Comparison of ENCODE assay signal across 8 cellular contexts in genomic region chr11:21625982-21626381, GRCh38.
DNase-seq lines count a peak whose midpoint lies in the region; ATAC-seq and TF ChIP-seq lines count a peak whose summit lies in the region.

No MANE protein-coding gene starts in this region.

- H3K27ac ChIP-seq in heart left ventricle = no peak overlapping the region

- no peaks in the 10 kb centered on the region for H3K36me3 ChIP-seq in heart left ventricle

- intact Hi-C loops in heart left ventricle (cut with DNase I) = no loop called here

- H3K9me3 ChIP-seq in heart left ventricle = no peaks in the 10 kb centered on the region

- DNase-seq in AML-193 (lab: John Stamatoyannopoulos, UW) (peak; percentile 86 to 90), NOMO-1 treated with DMSO at 0.1 percent for 48 hours (lab: John Stamatoyannopoulos, UW; ENCODE audit: unreplicated experiment) (peak; percentile 84), heart left ventricle (peak in 3 of 5 donors; percentile 14 to 37 (median 27)), GM19240 (ENCODE audit: insufficient read length, low spot score) (no peak), NCI-H2081 (lab: John Stamatoyannopoulos, UW) (no peak)

- no peak for TF ChIP-seq POLR2A in heart left ventricle (IDR thresholded peaks at IDR 0.05)

- H3K4me1 ChIP-seq in heart left ventricle = peaks cover 0 to 5% (median 0%) of the 10 kb centered on the region in 12 donors

- no peak overlapping the region for H3K4me3 ChIP-seq in heart left ventricle

- H3K27me3 ChIP-seq in heart left ventricle = no peaks in the 10 kb centered on the region

- 75 to 87% (median 79%) methylated on average over 5 of the region's 5 CpGs for WGBS in heart left ventricle, 4 donors

- ATAC-seq in GM19467 (IDR thresholded peaks at IDR 0.05; ENCODE audit: unreplicated experiment) (peak; percentile 61), heart left ventricle (peak in 3 of 4 donors; percentile 52 to 84 (median 59)), HG02973 (IDR thresholded peaks at IDR 0.05; ENCODE audit: unreplicated experiment) (no peak), GM18873 (IDR thresholded peaks at IDR 0.05; ENCODE audit: low FRiP score, unreplicated experiment) (no peak)

- TF ChIP-seq CTCF in heart left ventricle (IDR thresholded peaks at IDR 0.05) = no peak

Comparison
In these comparisons a context has a peak if more than half of its experiments do, and no peak if none do; other contexts are left out.
1. DNase-seq: peak in AML-193 (2 of 2), NOMO-1 treated with DMSO at 0.1 percent for 48 hours (single experiment) and heart left ventricle (3 of 5); none in GM19240 (single experiment) and NCI-H2081 (0 of 2).
2. ATAC-seq: peak in GM19467 (single experiment) and heart left ventricle (3 of 4); none in HG02973 (single experiment) and GM18873 (single experiment).